ENCODE assay signal across 8 cellular contexts in genomic region chr2:48946444-48947048, GRCh38.
A peak's percentile ranks its signal among the peaks of the same experiment; 100 is the strongest.
DNase-seq lines count a peak whose midpoint lies in the region; ATAC-seq and TF ChIP-seq lines count a peak whose summit lies in the region.

No MANE protein-coding gene starts in this region.

- intact Hi-C loops in stomach (cut with DNase I; ENCODE audit: low total_unique reads) = loop anchor here (10.0 kb wide), 1 partner anchor 1458 kb away; no protein-coding TSS in a partner anchor

- peak; percentile 94 for ATAC-seq in GM18502 (IDR thresholded peaks at IDR 0.05; ENCODE audit: poor library complexity, unreplicated experiment)
- ATAC-seq in HG02759 (IDR thresholded peaks at IDR 0.05; ENCODE audit: unreplicated experiment) = peak; percentile 94

- TF ChIP-seq POLR2A in stomach (IDR thresholded peaks at IDR 0.05) = no peak

- H3K27ac ChIP-seq in stomach = no peak overlapping the region

- no peak overlapping the region for H3K4me3 ChIP-seq in stomach

- H3K4me1 ChIP-seq in stomach = peaks cover 0 to 6% (median 0%) of the 10 kb centered on the region in 4 donors

- no peaks in the 10 kb centered on the region for H3K36me3 ChIP-seq in stomach

- DNase-seq in Ammon's horn (ENCODE audit: low spot score) (peak; percentile 81), MV-4-11 (lab: John Stamatoyannopoulos, UW) (peak; percentile 47), SHP77 (lab: John Stamatoyannopoulos, UW) (peak; percentile 24 to 30), cerebellum (ENCODE audit: low spot score) (peak; percentile 72), left kidney (ENCODE audit: low read depth, low spot score) (peak; percentile 82), stomach (peak; percentile 51)

- TF ChIP-seq EP300 in stomach (IDR thresholded peaks at IDR 0.05) = no peak

- no peaks in the 10 kb centered on the region for H3K9me3 ChIP-seq in stomach

- H3K27me3 ChIP-seq in stomach = no peaks in the 10 kb centered on the region

- peak in 5 of 7 experiments; percentile 85 to 95 (median 91) for TF ChIP-seq CTCF in stomach (IDR thresholded peaks at IDR 0.05)

- 44 to 50% (median 47%) methylated on average over 2 of the region's 2 CpGs for WGBS in stomach, 5 donors

Comparison
In these comparisons a context has a peak if more than half of its experiments do, and no peak if none do; other contexts are left out.
1. DNase-seq: peak in every context shown above with its lines; median percentile 82 in left kidney; 81 in Ammon's horn; 72 in cerebellum; 51 in stomach; 47 in MV-4-11; 27 in SHP77.